25 cellular contexts compared by ENCODE assay signal in the genomic region with DNA sequence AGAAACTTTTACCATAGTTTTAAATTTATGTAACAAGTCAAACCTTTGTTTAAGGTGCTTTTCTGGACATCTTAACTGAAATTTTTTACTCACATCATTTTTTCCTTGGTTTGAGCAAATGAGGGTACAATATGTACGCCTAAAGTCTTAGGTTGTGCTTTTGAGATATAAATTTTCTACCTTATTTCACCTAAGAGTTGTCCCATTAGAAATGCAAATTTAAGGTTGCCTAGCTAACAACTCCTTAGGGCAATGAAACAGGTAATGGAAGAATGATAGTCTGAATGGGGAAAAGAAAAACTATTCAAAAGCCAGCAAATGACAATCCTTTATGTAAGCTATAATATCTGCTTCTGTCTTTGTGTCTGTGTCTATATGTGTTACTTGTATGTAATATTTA.
"Had no signal": no experiment of that assay in that cellular context is flagged by ENCODE, and none has a peak within 500 bp of the region (broad histone marks: within the 10 kb centered on the region; RNA-seq: fewer than 3 reads in every experiment).

No MANE protein-coding gene starts in this region.

- H3K9me3 Mint-ChIP-seq: activated naive CD4-positive, alpha-beta T cell treated with anti-CD3 and anti-CD28 coated beads, Interleukin-2, amount 50 U/mL, for 24 hours; activated T-helper 1 cell treated with anti-CD3 and anti-CD28 coated beads, Interleukin-12 subunit alpha, Interleukin-12 subunit beta, Interleukin-2, Interleukin-4 antibody, amounts not matched to agents 30 ng/mL and 10 ng/mL and 1 ng/mL, durations not matched to agents 14 hours and 24 hours and 36 hours; T-helper 2 cell treated with Interferon-gamma antibody and Interleukin-4, amounts not matched to agents 5 μg/mL and 100 μg/mL, for 36 hours had no signal

- H3K27me3 Mint-ChIP-seq: activated naive CD4-positive, alpha-beta T cell treated with anti-CD3 and anti-CD28 coated beads, Interleukin-2, amount 50 U/mL, for 24 hours had no signal

- H3K4me1 ChIP-seq: breast epithelium, SJSA1 had no signal

- H3K36me3 ChIP-seq: breast epithelium had no signal

- H3K9me3 ChIP-seq: breast epithelium, SJSA1 had no signal

- ATAC-seq: activated CD8-positive, alpha-beta T cell treated with anti-CD3 and anti-CD28 coated beads, Interleukin-2, amount 10 ng/mL, durations not matched to agents 7 days and 5 days; SK-N-SH treated with all-trans-retinoic acid at 6 μM for 48 hours had no signal

- H3K4me3 Mint-ChIP-seq: activated CD8-positive, alpha-beta T cell treated with anti-CD3 and anti-CD28 coated beads, Interleukin-2, amount 10 ng/mL, durations not matched to agents 7 days and 5 days; activated naive CD4-positive, alpha-beta T cell treated with anti-CD3 and anti-CD28 coated beads, Interleukin-2, amount 50 U/mL, for 24 hours; activated T-helper 1 cell treated with anti-CD3 and anti-CD28 coated beads, Interleukin-12 subunit alpha, Interleukin-12 subunit beta, Interleukin-2, Interleukin-4 antibody, amounts not matched to agents 30 ng/mL and 10 ng/mL and 1 ng/mL, durations not matched to agents 14 hours and 24 hours and 36 hours; T-helper 2 cell treated with Interferon-gamma antibody and Interleukin-4, amounts not matched to agents 5 μg/mL and 100 μg/mL, for 36 hours had no signal

- H3K27me3 ChIP-seq: breast epithelium, SJSA1 had no signal

- H3K4me3 ChIP-seq: breast epithelium, SJSA1 had no signal

- DNase-seq: activated CD4-positive, alpha-beta T cell treated with anti-CD3 and anti-CD28 coated beads for 48 hours; activated CD4-positive, alpha-beta T cell treated with anti-CD3 and anti-CD28 coated beads, Interleukin-2, amount 50 U/mL, for 4 hours; activated CD4-positive, CD25-positive, alpha-beta regulatory T cell treated with anti-CD3 and anti-CD28 coated beads, Interleukin-2, amount 50 U/mL, for 72 hours; activated CD8-positive, alpha-beta memory T cell treated with anti-CD3 and anti-CD28 coated beads, Interleukin-2, amount 50 U/mL, for 48 hours; activated CD8-positive, alpha-beta T cell treated with anti-CD3 and anti-CD28 coated beads, Interleukin-2, amount 10 ng/mL, durations not matched to agents 7 days and 5 days; activated effector memory CD4-positive, alpha-beta T cell treated with Interleukin-2 at 50 U/mL for 16 hours; activated naive CD4-positive, alpha-beta T cell; activated T-cell treated with anti-CD3 and anti-CD28 coated beads, Interleukin-2, amount 50 U/mL, for 1 hour; aorta; caudate nucleus; Karpas-422; MM.1S; NCI-H1105; NCI-H1436; NCI-H1694 treated with DMSO at 0.1 percent for 48 hours; NCI-H2029 treated with DMSO at 0.1 percent for 48 hours; NCI-H510A treated with DMSO at 0.1 percent for 48 hours; SHP77; SW 1271 had no signal

- H3K27ac ChIP-seq: breast epithelium, SJSA1 had no signal

- H3K27ac Mint-ChIP-seq: activated CD8-positive, alpha-beta T cell treated with anti-CD3 and anti-CD28 coated beads, Interleukin-2, amount 10 ng/mL, durations not matched to agents 7 days and 5 days; activated T-helper 1 cell treated with anti-CD3 and anti-CD28 coated beads, Interleukin-12 subunit alpha, Interleukin-12 subunit beta, Interleukin-2, Interleukin-4 antibody, amounts not matched to agents 30 ng/mL and 10 ng/mL and 1 ng/mL, durations not matched to agents 14 hours and 24 hours and 36 hours; T-helper 2 cell treated with Interferon-gamma antibody and Interleukin-4, amounts not matched to agents 5 μg/mL and 100 μg/mL, for 36 hours had no signal
